In the genomic region with DNA sequence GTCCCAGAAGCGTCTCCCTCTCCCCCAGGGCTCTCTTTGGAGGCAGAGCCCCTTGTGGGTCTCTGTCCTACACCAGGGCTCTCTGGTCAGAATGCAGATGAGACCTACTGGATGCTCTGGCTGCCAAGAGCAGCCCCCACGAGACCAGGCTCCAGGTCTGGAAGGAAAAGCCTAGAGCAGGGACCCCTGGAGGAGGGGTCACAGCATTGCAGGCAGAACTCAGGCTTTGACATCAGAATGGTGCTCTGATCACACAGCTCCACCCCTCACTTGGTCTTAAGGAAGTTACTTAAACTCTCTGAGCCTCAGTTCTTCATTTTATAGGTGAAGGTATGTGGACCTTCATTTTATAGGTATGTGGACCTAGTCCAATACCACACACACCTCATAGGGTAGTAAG, we compare ENCODE assay signal across 8 cellular contexts.
DNase-seq lines count a peak whose midpoint lies in the region; ATAC-seq and TF ChIP-seq lines count a peak whose summit lies in the region.

No MANE protein-coding gene starts in this region.

- H3K36me3 ChIP-seq in NT2/D1 (ENCODE audit: insufficient read depth, insufficient read length, low read length) (no peaks in the 10 kb centered on the region), fibroblast of lung (ENCODE audit: control insufficient read depth, insufficient read depth, low read length) (peaks cover 4% of the 10 kb centered on the region)

- H3K9me3 ChIP-seq in NT2/D1 (ENCODE audit: insufficient read depth, low read length) (no peaks in the 10 kb centered on the region), fibroblast of lung (ENCODE audit: control insufficient read depth, insufficient read depth, low read depth, low read length) (no peaks in the 10 kb centered on the region)

- peaks cover 54% of the 10 kb centered on the region for H3K4me1 Mint-ChIP-seq in stimulated activated memory B cell treated with anti-CD40 and anti-IgM and Interleukin-4, amounts not matched to agents 10 μg/mL and 1 μg/mL and 100 μg/mL, for 72 hours
- peaks cover 10 to 17% of the 10 kb centered on the region in 2 donors for H3K4me1 Mint-ChIP-seq in effector memory CD8-positive, alpha-beta T cell (ENCODE audit: low read depth in 2 of 2)

- H3K4me3 ChIP-seq in NT2/D1 (ENCODE audit: insufficient read length, low read depth) (no peak overlapping the region), fibroblast of lung (replicated peaks in 1 of 4; ENCODE audit: control extremely low read depth in 1 of 4, insufficient read depth in 1 of 4, low read depth in 3 of 4, low read length in 4 of 4) (no peak overlapping the region)

- no peaks in the 10 kb centered on the region for H3K27me3 ChIP-seq in NT2/D1 (ENCODE audit: insufficient read depth, insufficient read length)
- no peaks in the 10 kb centered on the region for H3K27me3 ChIP-seq in fibroblast of lung (ENCODE audit: control insufficient read depth, insufficient read depth, low read length)

- no peaks in the 10 kb centered on the region for H4K20me1 ChIP-seq in fibroblast of lung (ENCODE audit: control insufficient read depth, extremely low read depth, insufficient read depth, low read length)

- DNase-seq in activated CD4-positive, alpha-beta T cell treated with anti-CD3 and anti-CD28 coated beads for 48 hours: peak; percentile 43
- no peak for DNase-seq in activated CD4-positive, alpha-beta T cell treated with anti-CD3 and anti-CD28 coated beads, Interleukin-2, amount 50 U/mL, for 1 hour
- DNase-seq in NT2/D1 (ENCODE audit: low read depth, low spot score) (peak; percentile 48), fibroblast of lung (ENCODE audit: low read depth in 2 of 2) (peak in 1 of 2 donors; percentile 32), DMS153 treated with DMSO at 0.1 percent for 48 hours (lab: John Stamatoyannopoulos, UW; ENCODE audit: unreplicated experiment) (no peak)
- no peak for DNase-seq in effector memory CD8-positive, alpha-beta T cell

- H2AFZ ChIP-seq in fibroblast of lung (ENCODE audit: low read length): no peak overlapping the region

- H3K79me2 ChIP-seq in fibroblast of lung (ENCODE audit: control insufficient read depth, insufficient read depth, low read length): no peaks in the 10 kb centered on the region

- no peaks in the 10 kb centered on the region for H3K9me3 Mint-ChIP-seq in stimulated activated memory B cell treated with anti-CD40 and anti-IgM and Interleukin-4, amounts not matched to agents 10 μg/mL and 1 μg/mL and 100 μg/mL, for 72 hours
- no peaks in the 10 kb centered on the region for H3K9me3 Mint-ChIP-seq in effector memory CD8-positive, alpha-beta T cell

- peak overlapping the region; percentile 61 for H3K27ac Mint-ChIP-seq in stimulated activated memory B cell treated with anti-CD40 and anti-IgM and Interleukin-4, amounts not matched to agents 10 μg/mL and 1 μg/mL and 100 μg/mL, for 72 hours
- peak overlapping the region in 1 of 2 donors; percentile 67 for H3K27ac Mint-ChIP-seq in effector memory CD8-positive, alpha-beta T cell

- peak; percentile 46 for ATAC-seq in stimulated activated memory B cell treated with anti-CD40 and anti-IgM and Interleukin-4, amounts not matched to agents 10 μg/mL and 1 μg/mL and 100 μg/mL, for 72 hours
- ATAC-seq in GM19397 (IDR thresholded peaks at IDR 0.05; ENCODE audit: unreplicated experiment): no peak
- ATAC-seq in effector memory CD8-positive, alpha-beta T cell (replicated peaks): no peak

- no peaks in the 10 kb centered on the region for H3K27me3 Mint-ChIP-seq in stimulated activated memory B cell treated with anti-CD40 and anti-IgM and Interleukin-4, amounts not matched to agents 10 μg/mL and 1 μg/mL and 100 μg/mL, for 72 hours
- H3K27me3 Mint-ChIP-seq in effector memory CD8-positive, alpha-beta T cell: no peaks in the 10 kb centered on the region

- H3K36me3 Mint-ChIP-seq in stimulated activated memory B cell treated with anti-CD40 and anti-IgM and Interleukin-4, amounts not matched to agents 10 μg/mL and 1 μg/mL and 100 μg/mL, for 72 hours: no peaks in the 10 kb centered on the region
- H3K36me3 Mint-ChIP-seq in effector memory CD8-positive, alpha-beta T cell (ENCODE audit: insufficient read depth): peaks cover 2% of the 10 kb centered on the region

- H3K4me2 ChIP-seq in fibroblast of lung (ENCODE audit: extremely low read depth, insufficient read depth, low read length): no peak overlapping the region

- TF ChIP-seq CTCF in fibroblast of lung (conservative IDR thresholded peaks at IDR 0.05 in 1 of 2, IDR thresholded peaks at IDR 0.05 in 1 of 2; ENCODE audit: low read depth in 1 of 2, low read length in 2 of 2): peak; percentile 28 to 43

- H3K4me1 ChIP-seq in NT2/D1 (ENCODE audit: insufficient read depth, insufficient read length): peaks cover 6% of the 10 kb centered on the region
- H3K4me1 ChIP-seq in fibroblast of lung (ENCODE audit: control insufficient read depth, extremely low read depth, insufficient read depth, low read length): peaks cover 56% of the 10 kb centered on the region

- H3K27ac ChIP-seq in fibroblast of lung (ENCODE audit: insufficient read depth, low read length): peak overlapping the region; percentile 11

- H3K9ac ChIP-seq in NT2/D1 (ENCODE audit: insufficient read length, low read depth) (no peak overlapping the region), fibroblast of lung (ENCODE audit: insufficient read depth, low read length) (no peak overlapping the region)

- no peak overlapping the region for H3K4me3 Mint-ChIP-seq in stimulated activated memory B cell treated with anti-CD40 and anti-IgM and Interleukin-4, amounts not matched to agents 10 μg/mL and 1 μg/mL and 100 μg/mL, for 72 hours
- no peak overlapping the region for H3K4me3 Mint-ChIP-seq in effector memory CD8-positive, alpha-beta T cell

Comparison
In these comparisons a context has a peak if more than half of its experiments do, and no peak if none do; other contexts are left out.
1. DNase-seq: peak in activated CD4-positive, alpha-beta T cell treated with anti-CD3 and anti-CD28 coated beads for 48 hours (single experiment) and NT2/D1 (single experiment); none in activated CD4-positive, alpha-beta T cell treated with anti-CD3 and anti-CD28 coated beads, Interleukin-2, amount 50 U/mL, for 1 hour (single experiment), DMS153 treated with DMSO at 0.1 percent for 48 hours (single experiment) and effector memory CD8-positive, alpha-beta T cell (0 of 3).